In genomic region chr5:142363619-142363963, GRCh38 we compare ENCODE assay signal across 1 cellular context.
TF ChIP-seq lines count a peak whose summit lies in the region.

No MANE protein-coding gene starts in this region.

TF ChIP-seq in H1, 55 proteins besides CTCF, POLR2A, EP300 and RAD21 (continued from another document):
- TF ChIP-seq, protein P1, sequence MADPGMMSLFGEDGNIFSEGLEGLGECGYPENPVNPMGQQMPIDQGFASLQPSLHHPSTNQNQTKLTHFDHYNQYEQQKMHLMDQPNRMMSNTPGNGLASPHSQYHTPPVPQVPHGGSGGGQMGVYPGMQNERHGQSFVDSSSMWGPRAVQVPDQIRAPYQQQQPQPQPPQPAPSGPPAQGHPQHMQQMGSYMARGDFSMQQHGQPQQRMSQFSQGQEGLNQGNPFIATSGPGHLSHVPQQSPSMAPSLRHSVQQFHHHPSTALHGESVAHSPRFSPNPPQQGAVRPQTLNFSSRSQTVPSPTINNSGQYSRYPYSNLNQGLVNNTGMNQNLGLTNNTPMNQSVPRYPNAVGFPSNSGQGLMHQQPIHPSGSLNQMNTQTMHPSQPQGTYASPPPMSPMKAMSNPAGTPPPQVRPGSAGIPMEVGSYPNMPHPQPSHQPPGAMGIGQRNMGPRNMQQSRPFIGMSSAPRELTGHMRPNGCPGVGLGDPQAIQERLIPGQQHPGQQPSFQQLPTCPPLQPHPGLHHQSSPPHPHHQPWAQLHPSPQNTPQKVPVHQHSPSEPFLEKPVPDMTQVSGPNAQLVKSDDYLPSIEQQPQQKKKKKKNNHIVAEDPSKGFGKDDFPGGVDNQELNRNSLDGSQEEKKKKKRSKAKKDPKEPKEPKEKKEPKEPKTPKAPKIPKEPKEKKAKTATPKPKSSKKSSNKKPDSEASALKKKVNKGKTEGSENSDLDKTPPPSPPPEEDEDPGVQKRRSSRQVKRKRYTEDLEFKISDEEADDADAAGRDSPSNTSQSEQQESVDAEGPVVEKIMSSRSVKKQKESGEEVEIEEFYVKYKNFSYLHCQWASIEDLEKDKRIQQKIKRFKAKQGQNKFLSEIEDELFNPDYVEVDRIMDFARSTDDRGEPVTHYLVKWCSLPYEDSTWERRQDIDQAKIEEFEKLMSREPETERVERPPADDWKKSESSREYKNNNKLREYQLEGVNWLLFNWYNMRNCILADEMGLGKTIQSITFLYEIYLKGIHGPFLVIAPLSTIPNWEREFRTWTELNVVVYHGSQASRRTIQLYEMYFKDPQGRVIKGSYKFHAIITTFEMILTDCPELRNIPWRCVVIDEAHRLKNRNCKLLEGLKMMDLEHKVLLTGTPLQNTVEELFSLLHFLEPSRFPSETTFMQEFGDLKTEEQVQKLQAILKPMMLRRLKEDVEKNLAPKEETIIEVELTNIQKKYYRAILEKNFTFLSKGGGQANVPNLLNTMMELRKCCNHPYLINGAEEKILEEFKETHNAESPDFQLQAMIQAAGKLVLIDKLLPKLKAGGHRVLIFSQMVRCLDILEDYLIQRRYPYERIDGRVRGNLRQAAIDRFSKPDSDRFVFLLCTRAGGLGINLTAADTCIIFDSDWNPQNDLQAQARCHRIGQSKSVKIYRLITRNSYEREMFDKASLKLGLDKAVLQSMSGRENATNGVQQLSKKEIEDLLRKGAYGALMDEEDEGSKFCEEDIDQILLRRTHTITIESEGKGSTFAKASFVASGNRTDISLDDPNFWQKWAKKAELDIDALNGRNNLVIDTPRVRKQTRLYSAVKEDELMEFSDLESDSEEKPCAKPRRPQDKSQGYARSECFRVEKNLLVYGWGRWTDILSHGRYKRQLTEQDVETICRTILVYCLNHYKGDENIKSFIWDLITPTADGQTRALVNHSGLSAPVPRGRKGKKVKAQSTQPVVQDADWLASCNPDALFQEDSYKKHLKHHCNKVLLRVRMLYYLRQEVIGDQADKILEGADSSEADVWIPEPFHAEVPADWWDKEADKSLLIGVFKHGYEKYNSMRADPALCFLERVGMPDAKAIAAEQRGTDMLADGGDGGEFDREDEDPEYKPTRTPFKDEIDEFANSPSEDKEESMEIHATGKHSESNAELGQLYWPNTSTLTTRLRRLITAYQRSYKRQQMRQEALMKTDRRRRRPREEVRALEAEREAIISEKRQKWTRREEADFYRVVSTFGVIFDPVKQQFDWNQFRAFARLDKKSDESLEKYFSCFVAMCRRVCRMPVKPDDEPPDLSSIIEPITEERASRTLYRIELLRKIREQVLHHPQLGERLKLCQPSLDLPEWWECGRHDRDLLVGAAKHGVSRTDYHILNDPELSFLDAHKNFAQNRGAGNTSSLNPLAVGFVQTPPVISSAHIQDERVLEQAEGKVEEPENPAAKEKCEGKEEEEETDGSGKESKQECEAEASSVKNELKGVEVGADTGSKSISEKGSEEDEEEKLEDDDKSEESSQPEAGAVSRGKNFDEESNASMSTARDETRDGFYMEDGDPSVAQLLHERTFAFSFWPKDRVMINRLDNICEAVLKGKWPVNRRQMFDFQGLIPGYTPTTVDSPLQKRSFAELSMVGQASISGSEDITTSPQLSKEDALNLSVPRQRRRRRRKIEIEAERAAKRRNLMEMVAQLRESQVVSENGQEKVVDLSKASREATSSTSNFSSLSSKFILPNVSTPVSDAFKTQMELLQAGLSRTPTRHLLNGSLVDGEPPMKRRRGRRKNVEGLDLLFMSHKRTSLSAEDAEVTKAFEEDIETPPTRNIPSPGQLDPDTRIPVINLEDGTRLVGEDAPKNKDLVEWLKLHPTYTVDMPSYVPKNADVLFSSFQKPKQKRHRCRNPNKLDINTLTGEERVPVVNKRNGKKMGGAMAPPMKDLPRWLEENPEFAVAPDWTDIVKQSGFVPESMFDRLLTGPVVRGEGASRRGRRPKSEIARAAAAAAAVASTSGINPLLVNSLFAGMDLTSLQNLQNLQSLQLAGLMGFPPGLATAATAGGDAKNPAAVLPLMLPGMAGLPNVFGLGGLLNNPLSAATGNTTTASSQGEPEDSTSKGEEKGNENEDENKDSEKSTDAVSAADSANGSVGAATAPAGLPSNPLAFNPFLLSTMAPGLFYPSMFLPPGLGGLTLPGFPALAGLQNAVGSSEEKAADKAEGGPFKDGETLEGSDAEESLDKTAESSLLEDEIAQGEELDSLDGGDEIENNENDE (IDR thresholded peaks at IDR 0.05; ENCODE audit: insufficient replicate concordance, low read length), result no peak
TF ChIP-seq in H1: peak in this region for 1.
